ENCODE assay signal across 19 cellular contexts in the genomic region with DNA sequence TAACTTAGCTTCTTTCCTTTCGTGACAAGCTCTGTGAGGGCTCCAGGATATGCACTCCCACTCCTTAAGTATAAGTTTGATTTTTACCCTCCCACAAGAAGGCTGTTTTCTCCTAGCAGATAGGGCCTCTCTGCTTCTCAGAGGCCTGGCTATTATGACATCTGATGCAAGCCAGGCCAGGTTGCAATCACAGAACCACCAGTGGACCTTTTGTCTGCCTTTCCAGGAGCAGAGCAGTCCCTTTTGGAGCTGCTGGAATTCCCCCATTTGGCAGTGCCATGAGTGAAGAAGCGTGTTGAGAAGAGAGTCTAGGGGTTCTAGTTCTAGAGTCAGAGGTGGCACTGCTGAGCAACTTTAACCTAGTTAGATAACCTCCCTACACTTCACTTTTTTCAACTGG.
DNase-seq lines count a peak whose midpoint lies in the region; ATAC-seq and TF ChIP-seq lines count a peak whose summit lies in the region.
"Had no signal": no experiment of that assay in that cellular context is flagged by ENCODE, and none has a peak within 500 bp of the region (broad histone marks: within the 10 kb centered on the region; RNA-seq: fewer than 3 reads in every experiment).

No MANE protein-coding gene starts in this region.

- no peak overlapping the region for H2AK5ac ChIP-seq in H9 (ENCODE audit: insufficient read length, low read length)

- H3K4me3 Mint-ChIP-seq in H9 = no peak overlapping the region
- H3K4me3 Mint-ChIP-seq: B cell; CD14-positive monocyte; CD4-positive, alpha-beta T cell; CD8-positive, alpha-beta memory T cell had no signal

- DNase-seq in H9 = no peak
- peak; percentile 60 for DNase-seq in SK-N-DZ (ENCODE audit: low spot score)
- DNase-seq in putamen (ENCODE audit: low spot score) = peak; percentile 30
- DNase-seq in UCSD-AML1 (lab: John Stamatoyannopoulos, UW; ENCODE audit: unreplicated experiment) = no peak
- DNase-seq in HPDE6-E6E7 (ENCODE audit: extremely low spot score) = no peak
- DNase-seq in BE2C = no peak
- DNase-seq: CD4-positive, alpha-beta T cell; CD8-positive, alpha-beta memory T cell; DMS 273 treated with DMSO at 0.1 percent for 48 hours; DMS79; EL; GF-D8; GOT3; HCEC 1CT had no signal

- H3K79me2 ChIP-seq in H9 (ENCODE audit: insufficient read depth, low read length) = no peaks in the 10 kb centered on the region

- no CpG with 5 or more reads among the region's 2 CpGs for WGBS in H9 (ENCODE audit: extremely low coverage, insufficient read length, low lambda C conversion rate)
- WGBS in mesodermal cell (ENCODE audit: insufficient coverage in 2 of 2), 2 experiments = 67 to 80% methylated on average over 1 of the region's 2 CpGs

- H2AFZ ChIP-seq in H9 (ENCODE audit: low read length) = no peak overlapping the region

- H4K8ac ChIP-seq in H9 (replicated peaks; ENCODE audit: insufficient read length, low read depth, low read length) = no peak overlapping the region

- H3K56ac ChIP-seq in H9 (ENCODE audit: insufficient read length, low read depth, low read length) = no peak overlapping the region

- H3K9ac ChIP-seq in H9 (ENCODE audit: extremely low read depth, insufficient read length, low read length) = no peak overlapping the region
- H3K9ac ChIP-seq: BLaER1 treated with 17β-estradiol and CSF1 and Interleukin-3, amounts not matched to agents 10 nM and 100 nM had no signal

- no peak overlapping the region for H2BK120ac ChIP-seq in H9 (ENCODE audit: low read depth, low read length, poor library complexity, severe bottlenecking)

- no peaks in the 10 kb centered on the region for H3K9me3 Mint-ChIP-seq in H9

- no peaks in the 10 kb centered on the region for H3K36me3 ChIP-seq in mesodermal cell (ENCODE audit: control insufficient read depth, insufficient read depth, low read length)
- H3K36me3 ChIP-seq in BE2C = no peaks in the 10 kb centered on the region
- H3K36me3 ChIP-seq: BLaER1 treated with 17β-estradiol and CSF1 and Interleukin-3, amounts not matched to agents 10 nM and 100 nM had no signal

- H3K23ac ChIP-seq in H9 (ENCODE audit: insufficient read length, low read depth, low read length) = no peak overlapping the region

- no peaks in the 10 kb centered on the region for H3K4me1 Mint-ChIP-seq in H9
- H3K4me1 Mint-ChIP-seq: B cell; CD14-positive monocyte; CD8-positive, alpha-beta memory T cell had no signal

- no peak overlapping the region for H4K91ac ChIP-seq in H9 (ENCODE audit: insufficient read length, low read depth, low read length)

- H3K14ac ChIP-seq in H9 (ENCODE audit: insufficient read depth, low read length) = no peak overlapping the region

- H3K18ac ChIP-seq in H9 (ENCODE audit: insufficient read length, low read depth, low read length) = no peak overlapping the region

- no peaks in the 10 kb centered on the region for H3K27me3 Mint-ChIP-seq in H9 (ENCODE audit: low read depth)
- H3K27me3 Mint-ChIP-seq: B cell; CD4-positive, alpha-beta T cell; CD8-positive, alpha-beta memory T cell had no signal

- H3K27ac Mint-ChIP-seq in H9 = no peak overlapping the region
- H3K27ac Mint-ChIP-seq: B cell; CD14-positive monocyte; CD4-positive, alpha-beta T cell; CD8-positive, alpha-beta memory T cell had no signal

- no peaks in the 10 kb centered on the region for H3K79me1 ChIP-seq in H9 (ENCODE audit: insufficient read depth, low read depth, low read length, poor library complexity, severe bottlenecking)

- TF ChIP-seq CTCF in H9 (conservative IDR thresholded peaks at IDR 0.05) = no peak
- no peak for TF ChIP-seq CTCF in BE2C (IDR thresholded peaks at IDR 0.05; ENCODE audit: low read depth, low read length)

- no peak overlapping the region for H3T11ph ChIP-seq in H9 (ENCODE audit: low read length)

- H3K27me3 ChIP-seq in H9 (ENCODE audit: insufficient read depth, low read length) (no peaks in the 10 kb centered on the region), BE2C (no peaks in the 10 kb centered on the region)
- H3K27me3 ChIP-seq: BLaER1 treated with 17β-estradiol and CSF1 and Interleukin-3, amounts not matched to agents 10 nM and 100 nM had no signal

- peak overlapping the region; percentile 76 for H2BK5ac ChIP-seq in H9 (ENCODE audit: insufficient read length, low read length)

- no peak overlapping the region for H4K5ac ChIP-seq in H9 (ENCODE audit: insufficient read length, low read depth, low read length)

- H3K4me2 ChIP-seq in H9 (ENCODE audit: insufficient read depth, insufficient read length, low read length) = no peak overlapping the region
- H3K4me2 ChIP-seq: BLaER1 treated with 17β-estradiol and CSF1 and Interleukin-3, amounts not matched to agents 10 nM and 100 nM had no signal

- H2BK15ac ChIP-seq in H9 (ENCODE audit: low read depth, low read length) = no peak overlapping the region

- H3K4me1 ChIP-seq in H9 (ENCODE audit: insufficient read depth, low read length) (no peaks in the 10 kb centered on the region), mesodermal cell (ENCODE audit: control insufficient read depth, insufficient read depth, low read length, poor library complexity, severe bottlenecking) (no peaks in the 10 kb centered on the region), BE2C (no peaks in the 10 kb centered on the region)

- no peak overlapping the region for H2BK20ac ChIP-seq in H9 (ENCODE audit: low read depth, low read length, poor library complexity, severe bottlenecking)

- no peak overlapping the region for H3K4me3 ChIP-seq in mesodermal cell (ENCODE audit: extremely low read depth, insufficient read depth, low read length, poor library complexity, severe bottlenecking)
- no peak overlapping the region for H3K4me3 ChIP-seq in BE2C (ENCODE audit: low read depth, low read length)
- H3K4me3 ChIP-seq: BLaER1 treated with 17β-estradiol and CSF1 and Interleukin-3, amounts not matched to agents 10 nM and 100 nM had no signal

- H3K27ac ChIP-seq in H9 (ENCODE audit: insufficient read length, low read depth, low read length) (no peak overlapping the region), mesodermal cell (ENCODE audit: low read depth, low read length, severe bottlenecking) (peak overlapping the region; percentile 12)
- H3K27ac ChIP-seq: BLaER1 treated with 17β-estradiol and CSF1 and Interleukin-3, amounts not matched to agents 10 nM and 100 nM had no signal

- H3K9me3 ChIP-seq in H9 (ENCODE audit: control insufficient read depth, low read depth, low read length) (no peaks in the 10 kb centered on the region), mesodermal cell (ENCODE audit: control insufficient read depth, low read length) (no peaks in the 10 kb centered on the region), BE2C (no peaks in the 10 kb centered on the region)
- H3K9me3 ChIP-seq: BLaER1 treated with 17β-estradiol and CSF1 and Interleukin-3, amounts not matched to agents 10 nM and 100 nM had no signal

- H4K20me1 ChIP-seq in H9 (ENCODE audit: control insufficient read depth, insufficient read depth, insufficient read length) = no peaks in the 10 kb centered on the region
- H4K20me1 ChIP-seq: BLaER1 treated with 17β-estradiol and CSF1 and Interleukin-3, amounts not matched to agents 10 nM and 100 nM had no signal

- no peak overlapping the region for H3K4ac ChIP-seq in H9 (ENCODE audit: low read depth, low read length)

- peaks cover 0 to 5% (median 0%) of the 10 kb centered on the region in 3 experiments; a peak in 1 of 7 replicates for H3K36me3 Mint-ChIP-seq in H9 (ENCODE audit: insufficient read depth in 1 of 3, low read depth in 3 of 3)
- H3K36me3 Mint-ChIP-seq: CD14-positive monocyte; CD8-positive, alpha-beta memory T cell had no signal

- H2BK12ac ChIP-seq in H9 (ENCODE audit: insufficient read length, low read depth, low read length) = no peak overlapping the region

- H3K23me2 ChIP-seq in H9 (ENCODE audit: insufficient read length, low read depth, low read length, poor library complexity, severe bottlenecking) = no peaks in the 10 kb centered on the region

- no peak for ATAC-seq in GM18873 (IDR thresholded peaks at IDR 0.05; ENCODE audit: low FRiP score, unreplicated experiment)

Comparison
In these comparisons a context has a peak if more than half of its experiments do, and no peak if none do; other contexts are left out.
1. DNase-seq: peak in SK-N-DZ (single experiment) and putamen (single experiment); none in H9 (single experiment), UCSD-AML1 (single experiment), HPDE6-E6E7 (single experiment) and BE2C (single experiment).